In the genomic region with DNA sequence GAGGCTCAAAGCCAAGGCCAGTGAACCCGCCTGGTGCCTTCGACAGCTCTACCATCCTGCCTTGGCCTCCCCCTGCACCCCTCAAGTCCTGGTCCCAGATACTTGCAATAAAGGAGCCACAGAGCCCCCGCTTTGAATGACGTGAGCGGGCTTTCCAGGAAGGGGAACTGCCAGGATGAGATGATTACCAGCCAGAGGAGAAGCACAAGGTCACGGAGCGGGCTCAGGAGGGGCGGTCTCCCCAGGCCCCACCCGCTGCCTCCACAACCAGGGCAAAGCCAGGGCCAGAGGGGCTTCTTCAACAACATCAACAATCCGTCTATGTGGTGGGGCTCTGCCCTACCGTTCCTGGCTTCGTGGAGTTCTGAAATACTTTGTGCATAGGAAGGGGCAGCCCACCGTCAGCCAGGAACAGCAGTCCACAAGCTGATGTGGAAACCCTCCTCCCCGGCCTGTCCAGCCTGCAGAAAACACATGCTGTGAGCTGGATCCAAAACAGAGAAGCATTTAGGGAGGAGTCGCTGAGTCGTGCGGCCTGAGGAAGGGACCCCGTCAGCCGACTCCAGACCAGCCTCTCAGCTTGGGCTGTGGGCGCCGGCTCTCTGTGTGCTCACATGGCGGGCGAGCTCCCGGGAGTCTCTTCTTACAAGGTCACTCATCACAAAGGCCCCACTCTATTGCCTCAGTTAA, we compare ENCODE assay signal across 23 cellular contexts.
"Had no signal": no experiment of that assay in that cellular context is flagged by ENCODE, and none has a peak within 500 bp of the region (broad histone marks: within the 10 kb centered on the region; RNA-seq: fewer than 3 reads in every experiment).

No MANE protein-coding gene starts in this region.

- H3K4me3 Mint-ChIP-seq: activated CD8-positive, alpha-beta T cell treated with anti-CD3 and anti-CD28 coated beads for 36 hours; activated naive CD4-positive, alpha-beta T cell treated with anti-CD3 and anti-CD28 coated beads, Interleukin-2, amount 10 ng/mL, durations not matched to agents 7 days and 5 days; activated naive CD8-positive, alpha-beta T cell treated with anti-CD3 and anti-CD28 coated beads for 36 hours; activated T-cell treated with anti-CD3 and anti-CD28 coated beads, Interleukin-2, amount 50 U/mL, for 72 hours; T-helper 1 cell treated with Interleukin-12 subunit alpha and Interleukin-12 subunit beta and Interleukin-4 antibody, amounts not matched to agents 30 μg/mL and 1 μg/mL, for 36 hours had no signal

- H3K4me1 ChIP-seq: SJSA1 had no signal

- H3K4me2 ChIP-seq: KMS-11 had no signal

- H3K27me3 Mint-ChIP-seq: activated CD8-positive, alpha-beta T cell treated with anti-CD3 and anti-CD28 coated beads for 36 hours; activated naive CD4-positive, alpha-beta T cell treated with anti-CD3 and anti-CD28 coated beads, Interleukin-2, amount 10 ng/mL, durations not matched to agents 7 days and 5 days had no signal

- H3K27ac ChIP-seq: brain microvascular endothelial cell, cardiac muscle cell, KMS-11, SJSA1 had no signal

- H3K27me3 ChIP-seq: brain microvascular endothelial cell, cardiac muscle cell had no signal

- ATAC-seq: activated CD4-positive, CD25-positive, alpha-beta regulatory T cell treated with anti-CD3 and anti-CD28 coated beads, Interleukin-2, amount 50 U/mL, for 24 hours; activated CD8-positive, alpha-beta T cell treated with anti-CD3 and anti-CD28 coated beads for 36 hours; activated T-cell treated with anti-CD3 and anti-CD28 coated beads, Interleukin-2, amount 50 U/mL, for 72 hours; SK-N-SH treated with all-trans-retinoic acid at 6 μM for 48 hours had no signal

- H3K4me3 ChIP-seq: cardiac muscle cell, SJSA1 had no signal

- H3K27ac Mint-ChIP-seq: activated CD8-positive, alpha-beta T cell treated with anti-CD3 and anti-CD28 coated beads for 36 hours; activated naive CD4-positive, alpha-beta T cell treated with anti-CD3 and anti-CD28 coated beads, Interleukin-2, amount 10 ng/mL, durations not matched to agents 7 days and 5 days; activated naive CD8-positive, alpha-beta T cell treated with anti-CD3 and anti-CD28 coated beads for 36 hours; activated T-cell treated with anti-CD3 and anti-CD28 coated beads, Interleukin-2, amount 50 U/mL, for 72 hours; activated T-helper 2 cell treated with anti-CD3 and anti-CD28 coated beads, Interferon-gamma antibody, Interleukin-2, Interleukin-4, amounts not matched to agents 10 μg/mL and 5 μg/mL and 100 μg/mL, durations not matched to agents 14 hours and 24 hours and 36 hours; T-helper 1 cell treated with Interleukin-12 subunit alpha and Interleukin-12 subunit beta and Interleukin-4 antibody, amounts not matched to agents 30 μg/mL and 1 μg/mL, for 36 hours had no signal

- H3K4me1 Mint-ChIP-seq: activated naive CD4-positive, alpha-beta T cell treated with anti-CD3 and anti-CD28 coated beads, Interleukin-2, amount 10 ng/mL, durations not matched to agents 7 days and 5 days; activated naive CD8-positive, alpha-beta T cell treated with anti-CD3 and anti-CD28 coated beads for 36 hours had no signal

- H3K9me3 ChIP-seq: SJSA1 had no signal

- H3K36me3 Mint-ChIP-seq: activated naive CD4-positive, alpha-beta T cell treated with anti-CD3 and anti-CD28 coated beads, Interleukin-2, amount 10 ng/mL, durations not matched to agents 7 days and 5 days; activated naive CD8-positive, alpha-beta T cell treated with anti-CD3 and anti-CD28 coated beads for 36 hours had no signal

- DNase-seq: activated CD4-positive, alpha-beta T cell treated with anti-CD3 and anti-CD28 coated beads for 4 hours; activated CD8-positive, alpha-beta memory T cell treated with anti-CD3 and anti-CD28 coated beads, Interleukin-2, amount 50 U/mL, for 4 hours; activated CD8-positive, alpha-beta T cell treated with anti-CD3 and anti-CD28 coated beads for 36 hours; activated gamma-delta T cell treated with Interleukin-2 at 50 U/mL for 16 hours; activated naive CD4-positive, alpha-beta T cell treated with anti-CD3 and anti-CD28 coated beads, Interleukin-2, amount 10 ng/mL, durations not matched to agents 7 days and 5 days; activated naive CD8-positive, alpha-beta T cell treated with anti-CD3 and anti-CD28 coated beads for 36 hours; activated T-cell treated with anti-CD3 and anti-CD28 coated beads, Interleukin-2, amount 50 U/mL, for 72 hours; brain microvascular endothelial cell; NCI-H1092; NCI-H1417 treated with DMSO at 0.1 percent for 48 hours; NCI-H1694; NCI-H2029; NCI-H345; NCI-H510A; NCI-H526 treated with DMSO at 0.1 percent for 48 hours; NCI-H82 had no signal

- H3K9me3 Mint-ChIP-seq: activated CD8-positive, alpha-beta T cell treated with anti-CD3 and anti-CD28 coated beads for 36 hours; activated naive CD4-positive, alpha-beta T cell treated with anti-CD3 and anti-CD28 coated beads, Interleukin-2, amount 10 ng/mL, durations not matched to agents 7 days and 5 days; activated naive CD8-positive, alpha-beta T cell treated with anti-CD3 and anti-CD28 coated beads for 36 hours; activated T-helper 2 cell treated with anti-CD3 and anti-CD28 coated beads, Interferon-gamma antibody, Interleukin-2, Interleukin-4, amounts not matched to agents 10 μg/mL and 5 μg/mL and 100 μg/mL, durations not matched to agents 14 hours and 24 hours and 36 hours; T-helper 1 cell treated with Interleukin-12 subunit alpha and Interleukin-12 subunit beta and Interleukin-4 antibody, amounts not matched to agents 30 μg/mL and 1 μg/mL, for 36 hours had no signal

- H3K36me3 ChIP-seq: brain microvascular endothelial cell, cardiac muscle cell, SJSA1 had no signal
